8 cellular contexts compared by ENCODE assay signal in the genomic region with DNA sequence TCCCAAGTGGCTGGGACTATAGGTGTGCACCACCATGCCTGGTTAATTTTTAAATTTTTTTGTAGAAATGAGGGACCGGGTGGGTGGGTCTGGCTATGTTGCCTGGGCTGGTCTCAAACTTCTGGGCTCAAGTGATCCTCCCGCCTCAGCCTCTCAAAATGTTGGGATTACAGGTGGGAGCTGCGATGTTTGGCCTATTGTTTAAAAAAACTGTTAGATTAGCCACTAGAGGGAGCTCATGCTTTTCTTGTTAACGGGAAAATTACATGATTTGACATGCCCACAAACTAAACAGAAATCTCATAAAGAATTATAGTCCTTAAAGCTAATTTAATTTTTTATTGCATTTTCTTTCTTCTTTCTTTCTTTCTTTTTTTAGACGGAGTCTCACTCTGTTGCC. TPM values are rescaled to one million over a fixed set of nuclear protein-coding genes. Genes with fewer than 3 reads are reported as not detected.
DNase-seq lines count a peak whose midpoint lies in the region; ATAC-seq, FAIRE-seq and TF ChIP-seq lines count a peak whose summit lies in the region.

No MANE protein-coding gene starts in this region.

- POLR2A ChIA-PET in BJ (lab: Charles Lee) = interaction anchor here (0.5 kb wide), 1 partner anchor 1049 kb away, joined by 4 read pairs; no protein-coding TSS in a partner anchor

- H3K4me3 ChIP-seq in BJ (ENCODE audit: low read depth, low read length) (no peak overlapping the region), astrocyte of the spinal cord (ENCODE audit: low read depth, low read length) (no peak overlapping the region), kidney epithelial cell (ENCODE audit: low read depth, low read length) (no peak overlapping the region), upper lobe of right lung (no peak overlapping the region)

- DNase-seq in BJ (ENCODE audit: low read depth) = no peak
- peak; percentile 10 for DNase-seq in GM19239 (ENCODE audit: insufficient read length, low spot score)
- peak; percentile 59 for DNase-seq in NCI-H345 treated with DMSO at 0.1 percent for 48 hours (lab: John Stamatoyannopoulos, UW; ENCODE audit: unreplicated experiment)
- DNase-seq in astrocyte of the spinal cord (ENCODE audit: low read depth, low spot score) = peak; percentile 60
- peak; percentile 21 for DNase-seq in kidney epithelial cell (ENCODE audit: low read depth)
- DNase-seq in upper lobe of right lung = no peak
- no peak for DNase-seq in stimulated activated CD4-positive, alpha-beta T cell treated with anti-CD3 and anti-CD28 coated beads, Interleukin-1b, Interleukin-23, amount 100 ng/mL, for 48 hours

- no peaks in the 10 kb centered on the region for H3K9me3 ChIP-seq in upper lobe of right lung

- peaks cover 3% of the 10 kb centered on the region for H3K4me1 ChIP-seq in upper lobe of right lung

- TF ChIP-seq CTCF in BJ (IDR thresholded peaks at IDR 0.05; ENCODE audit: insufficient read depth, low read depth, low read length) = peak; percentile 62
- peak; percentile 49 for TF ChIP-seq CTCF in astrocyte of the spinal cord (IDR thresholded peaks at IDR 0.05; ENCODE audit: low read depth, low read length)
- TF ChIP-seq CTCF in kidney epithelial cell (IDR thresholded peaks at IDR 0.05; ENCODE audit: insufficient read depth, low read length, poor library complexity, severe bottlenecking) = peak; percentile 65
- peak; percentile 73 for TF ChIP-seq CTCF in upper lobe of right lung (IDR thresholded peaks at IDR 0.05)

- intact Hi-C loops in upper lobe of right lung (cut with DNase I) = loop anchor here (5.0 kb wide), 1 partner anchor 77 kb away; the partner anchor contains the start of gene ART3

- in situ Hi-C loops in astrocyte of the spinal cord (cut with HindIII; ENCODE audit: low sequenced_read_pairs) = no loop called here

- H3K36me3 ChIP-seq in BJ (ENCODE audit: control insufficient read depth, insufficient read depth, low read length) (no peaks in the 10 kb centered on the region), kidney epithelial cell (ENCODE audit: control insufficient read depth, insufficient read depth, low read length) (no peaks in the 10 kb centered on the region), upper lobe of right lung (no peaks in the 10 kb centered on the region)

- no peak overlapping the region for H3K27ac ChIP-seq in upper lobe of right lung

- ATAC-seq in upper lobe of right lung (peak; percentile 42), GM18861 (IDR thresholded peaks at IDR 0.05; ENCODE audit: unreplicated experiment) (no peak)

- CTCF ChIA-PET in BJ (lab: Yijun Ruan, JAX) = interaction anchor here (0.7 to 2.6 kb wide), 36 partner anchors 10 to 378 kb away, joined by 3 to 23 read pairs (median 4); partner anchors contain the start of genes ART3 and CXCL9

- H3K27me3 ChIP-seq in BJ (ENCODE audit: control insufficient read depth, insufficient read depth, low read length) (no peaks in the 10 kb centered on the region; the same call in 1 of the 2 replicates), kidney epithelial cell (ENCODE audit: control insufficient read depth, insufficient read depth, low read length) (no peaks in the 10 kb centered on the region), upper lobe of right lung (no peaks in the 10 kb centered on the region)

- peak; percentile 42 for FAIRE-seq in GM19239 (lab: Jason Lieb, UNC)

RNA-seq across cellular contexts. Expression of gene SDAD1, which starts 5.0 kb away (rescaled TPM):
- polyA plus RNA-seq in BJ (2011; rRNA removed) = 14.1 and 23.7 TPM in 2 replicates
- polyA minus RNA-seq in BJ (2011; rRNA and poly(A)+ RNA removed) = 10.8 and 11.3 TPM in 2 replicates
- 63.3 and 70.1 TPM in 2 replicates for total RNA-seq in kidney epithelial cell
- 36.2 TPM for total RNA-seq in upper lobe of right lung

RNA-seq across cellular contexts. Expression of gene CXCL9, which starts 11.6 kb away (rescaled TPM):
- not detected in 2 replicates for polyA plus RNA-seq in BJ (2011; rRNA removed)
- not detected in 2 replicates for polyA minus RNA-seq in BJ (2011; rRNA and poly(A)+ RNA removed)
- total RNA-seq in kidney epithelial cell = not detected in 2 replicates
- 1.4 TPM for total RNA-seq in upper lobe of right lung

RNA-seq across cellular contexts. Expression of gene CXCL10, which starts 27.6 kb away (rescaled TPM):
- polyA plus RNA-seq in BJ (2011; rRNA removed) = not detected in 2 replicates
- polyA minus RNA-seq in BJ (2011; rRNA and poly(A)+ RNA removed) = not detected in 2 replicates
- total RNA-seq in kidney epithelial cell (0.34 TPM in 1 of 2 replicates, not detected in the other), upper lobe of right lung (3.3 TPM)

RNA-seq across cellular contexts. Expression of gene CXCL11, which starts 40.1 kb away (rescaled TPM):
- not detected in 2 replicates for polyA plus RNA-seq in BJ (2011; rRNA removed)
- polyA minus RNA-seq in BJ (2011; rRNA and poly(A)+ RNA removed) = not detected in 2 replicates
- total RNA-seq in kidney epithelial cell (0.07 TPM in 1 of 2 replicates, not detected in the other), upper lobe of right lung (not detected)

RNA-seq across cellular contexts. Expression of gene NAAA, which starts 54.9 kb away (rescaled TPM):
- polyA plus RNA-seq in BJ (2011; rRNA removed) = 24.3 and 26.0 TPM in 2 replicates
- polyA minus RNA-seq in BJ (2011; rRNA and poly(A)+ RNA removed) = 8.3 and 13.1 TPM in 2 replicates
- total RNA-seq in kidney epithelial cell = 13.2 and 16.8 TPM in 2 replicates
- total RNA-seq in upper lobe of right lung = 24.1 TPM

Comparison
In these comparisons a context has a peak if more than half of its experiments do, and no peak if none do; other contexts are left out.
1. DNase-seq: peak in GM19239 (single experiment), NCI-H345 treated with DMSO at 0.1 percent for 48 hours (single experiment), astrocyte of the spinal cord (single experiment) and kidney epithelial cell (single experiment); none in BJ (single experiment), upper lobe of right lung (single experiment) and stimulated activated CD4-positive, alpha-beta T cell treated with anti-CD3 and anti-CD28 coated beads, Interleukin-1b, Interleukin-23, amount 100 ng/mL, for 48 hours (single experiment).
2. Peak in every context shown above with its lines, with median percentiles within 50 percentile points of each other: CTCF ChIP-seq.